ENCODE assay signal across 1 cellular context in genomic region chrX:153927936-153928760, GRCh38.
TF ChIP-seq lines count a peak whose summit lies in the region.

No MANE protein-coding gene starts in this region.

TF ChIP-seq in SK-N-SH, 30 proteins besides CTCF, POLR2A, EP300 and RAD21 (continued from another document):
- no peak for TF ChIP-seq REST (IDR thresholded peaks at IDR 0.05; ENCODE audit: low read depth, low read length)
- no peak for TF ChIP-seq TEAD4 (IDR thresholded peaks at IDR 0.05; ENCODE audit: borderline replicate concordance, insufficient read depth)
- TF ChIP-seq USF2 (IDR thresholded peaks at IDR 0.05; ENCODE audit: borderline replicate concordance, low read depth, low read length) = peak; percentile 70
- no peak for TF ChIP-seq GATA2 (CRISPR knock-in tag; IDR thresholded peaks at IDR 0.05)
- TF ChIP-seq GABPA (IDR thresholded peaks at IDR 0.05; ENCODE audit: low read depth) = peak; percentile 77
- TF ChIP-seq EZH2phosphoT487 (IDR thresholded peaks at IDR 0.05; ENCODE audit: borderline replicate concordance, low read depth) = no peak
- peak; percentile 79 for TF ChIP-seq CHD2 (IDR thresholded peaks at IDR 0.05; ENCODE audit: low read length, partially characterized antibody)
- TF ChIP-seq YY1 (IDR thresholded peaks at IDR 0.05; ENCODE audit: low read depth) = no peak; the same call in 1 of the 2 replicates
- TF ChIP-seq MXI1 (IDR thresholded peaks at IDR 0.05; ENCODE audit: low read depth, low read length) = peak; percentile 72
- TF ChIP-seq ZBTB33 (IDR thresholded peaks at IDR 0.05; ENCODE audit: borderline replicate concordance, low read depth) = peak; percentile 70; the same call in 1 of the 2 replicates
- no peak for TF ChIP-seq RXRA (IDR thresholded peaks at IDR 0.05; ENCODE audit: borderline replicate concordance, low read depth)
- no peak for TF ChIP-seq JUND (IDR thresholded peaks at IDR 0.05)
- TF ChIP-seq SIN3A (IDR thresholded peaks at IDR 0.05; ENCODE audit: borderline replicate concordance, low read depth, low read length) = no peak; the same call in 1 of the 2 replicates
- TF ChIP-seq RCOR1 (IDR thresholded peaks at IDR 0.05; ENCODE audit: low read length) = no peak
- TF ChIP-seq RFX5 (IDR thresholded peaks at IDR 0.05; ENCODE audit: low read length) = peak; percentile 60; the same call in 1 of the 2 replicates
- TF ChIP-seq NRF1 (IDR thresholded peaks at IDR 0.05; ENCODE audit: low read depth, low read length) = peak; percentile 73
- no peak; the same call in none of the 2 replicates for TF ChIP-seq TAF1 (IDR thresholded peaks at IDR 0.05; ENCODE audit: borderline replicate concordance, low read depth, low read length)
- peak; percentile 95 for TF ChIP-seq USF1 (IDR thresholded peaks at IDR 0.05; ENCODE audit: borderline replicate concordance, low read depth)
- TF ChIP-seq FOXJ3 (CRISPR knock-in tag; IDR thresholded peaks at IDR 0.05) = peak; percentile 62; the same call in 1 of the 2 replicates
TF ChIP-seq in SK-N-SH: peak in this region for 14.
